ENCODE assay signal across 24 cellular contexts in genomic region chr9:98556511-98556910, GRCh38.
DNase-seq lines count a peak whose midpoint lies in the region; ATAC-seq and TF ChIP-seq lines count a peak whose summit lies in the region.
"Had no signal": no experiment of that assay in that cellular context is flagged by ENCODE, and none has a peak within 500 bp of the region (broad histone marks: within the 10 kb centered on the region; RNA-seq: fewer than 3 reads in every experiment).

No MANE protein-coding gene starts in this region.

- H3K27ac ChIP-seq in colonic mucosa (no peak overlapping the region), neuronal stem cell (replicated peaks; ENCODE audit: low read length) (no peak overlapping the region)
- H3K27ac ChIP-seq: A549; BLaER1 treated with 17β-estradiol and CSF1 and Interleukin-3, amounts not matched to agents 10 nM and 100 nM had no signal

- intact Hi-C loops in colonic mucosa (cut with DNase I): no loop called here

- DNase-seq in activated CD8-positive, alpha-beta memory T cell treated with anti-CD3 and anti-CD28 coated beads, Interleukin-2, amount 10 ng/mL, durations not matched to agents 7 days and 5 days: peak; percentile 15
- no peak for DNase-seq in activated CD8-positive, alpha-beta memory T cell treated with anti-CD3 and anti-CD28 coated beads, Interleukin-2, amount 50 U/mL, for 48 hours
- peak; percentile 3 for DNase-seq in colonic mucosa
- no peak for DNase-seq in neuronal stem cell (ENCODE audit: low spot score)
- peak; percentile 40 for DNase-seq in type B pancreatic cell (ENCODE audit: extremely low spot score, unreplicated experiment)
- no peak for DNase-seq in immature natural killer cell
- DNase-seq: 8988T; ACHN; AML-193; BE2C; CD4-positive, alpha-beta T cell; CD8-positive, alpha-beta memory T cell; DMS 273 treated with DMSO at 0.1 percent for 48 hours; DMS79; EL; GDM1; GOT3; HFFc6 had no signal

- no peaks in the 10 kb centered on the region for H3K79me1 ChIP-seq in neuronal stem cell (ENCODE audit: low read depth, low read length)

- H3K36me3 ChIP-seq in colonic mucosa (no peaks in the 10 kb centered on the region), neuronal stem cell (replicated peaks in 1 of 2; ENCODE audit: control insufficient read depth in 2 of 2, insufficient read depth in 2 of 2, low read length in 2 of 2) (no peaks in the 10 kb centered on the region)
- H3K36me3 ChIP-seq: BE2C; BLaER1 treated with 17β-estradiol and CSF1 and Interleukin-3, amounts not matched to agents 10 nM and 100 nM; HAP-1 had no signal

- H3K14ac ChIP-seq in neuronal stem cell (ENCODE audit: low read length): no peak overlapping the region

- H3K9me3 ChIP-seq in colonic mucosa (no peaks in the 10 kb centered on the region), neuronal stem cell (replicated peaks in 1 of 2; ENCODE audit: control insufficient read depth in 2 of 2, insufficient read depth in 1 of 2, low read depth in 1 of 2, low read length in 2 of 2) (no peaks in the 10 kb centered on the region)
- H3K9me3 ChIP-seq: A549; BE2C; BLaER1 treated with 17β-estradiol and CSF1 and Interleukin-3, amounts not matched to agents 10 nM and 100 nM; HAP-1 had no signal

- no peak overlapping the region for H2BK5ac ChIP-seq in neuronal stem cell (ENCODE audit: low read length)

- H3K4me2 ChIP-seq in neuronal stem cell (ENCODE audit: insufficient read depth, low read length, poor library complexity, severe bottlenecking): no peak overlapping the region
- H3K4me2 ChIP-seq: A549; BLaER1 treated with 17β-estradiol and CSF1 and Interleukin-3, amounts not matched to agents 10 nM and 100 nM had no signal

- CTCF ChIA-PET in activated CD8-positive, alpha-beta memory T cell treated with anti-CD3 and anti-CD28 coated beads, Interleukin-2, amount 10 ng/mL, durations not matched to agents 7 days and 5 days (lab: Charles Lee): no interaction called here

- no peak overlapping the region for H4K8ac ChIP-seq in neuronal stem cell (ENCODE audit: low read depth, low read length)

- no peak overlapping the region for H2BK12ac ChIP-seq in neuronal stem cell (ENCODE audit: low read length)

- H3K27me3 Mint-ChIP-seq in activated CD8-positive, alpha-beta memory T cell treated with anti-CD3 and anti-CD28 coated beads, Interleukin-2, amount 10 ng/mL, durations not matched to agents 7 days and 5 days: peaks cover 43% of the 10 kb centered on the region
- peaks cover 3% of the 10 kb centered on the region for H3K27me3 Mint-ChIP-seq in type B pancreatic cell
- peaks cover 0 to 5% (median 4%) of the 10 kb centered on the region in 3 donors for H3K27me3 Mint-ChIP-seq in immature natural killer cell (ENCODE audit: low read depth in 3 of 3)

- no peak overlapping the region for H3K23ac ChIP-seq in neuronal stem cell (ENCODE audit: low read depth, low read length, poor library complexity)

- peak overlapping the region; percentile 51 for H2AK5ac ChIP-seq in neuronal stem cell (ENCODE audit: low read depth, low read length)

- no peak overlapping the region for H3K9ac ChIP-seq in colonic mucosa (ENCODE audit: low read depth in 2 of 2, low read length in 2 of 2)
- no peak overlapping the region for H3K9ac ChIP-seq in neuronal stem cell (ENCODE audit: low read depth, low read length, poor library complexity)
- H3K9ac ChIP-seq: BLaER1 treated with 17β-estradiol and CSF1 and Interleukin-3, amounts not matched to agents 10 nM and 100 nM had no signal

- H3K18ac ChIP-seq in neuronal stem cell (ENCODE audit: low read length): no peak overlapping the region

- no peak overlapping the region for H3K27ac Mint-ChIP-seq in activated CD8-positive, alpha-beta memory T cell treated with anti-CD3 and anti-CD28 coated beads, Interleukin-2, amount 10 ng/mL, durations not matched to agents 7 days and 5 days
- H3K27ac Mint-ChIP-seq in type B pancreatic cell (no peak overlapping the region), immature natural killer cell (no peak overlapping the region)
- H3K27ac Mint-ChIP-seq: CD14-positive monocyte; CD4-positive, alpha-beta T cell; CD8-positive, alpha-beta memory T cell; HFFc6 had no signal

- no peak overlapping the region for H4K91ac ChIP-seq in neuronal stem cell (ENCODE audit: low read depth, low read length, poor library complexity)

- WGBS in neuronal stem cell (ENCODE audit: extremely low coverage in 2 of 2, insufficient read length in 2 of 2, insufficient replicate concordance in 1 of 2), 2 donors: no CpG with 5 or more reads among the region's 12 CpGs

- H3K4me3 ChIP-seq in colonic mucosa (no peak overlapping the region), neuronal stem cell (ENCODE audit: low read length in 2 of 2) (no peak overlapping the region)
- H3K4me3 ChIP-seq: A549; BLaER1 treated with 17β-estradiol and CSF1 and Interleukin-3, amounts not matched to agents 10 nM and 100 nM; GM12878; HAP-1 had no signal

- peak overlapping the region; percentile 11 for H2BK15ac ChIP-seq in neuronal stem cell (ENCODE audit: low read length)

- H2BK120ac ChIP-seq in neuronal stem cell (ENCODE audit: low read depth, low read length): no peak overlapping the region

- TF ChIP-seq CTCF in colonic mucosa (IDR thresholded peaks at IDR 0.05): no peak
- TF ChIP-seq CTCF in type B pancreatic cell (conservative IDR thresholded peaks at IDR 0.05): no peak

- H3K4me3 Mint-ChIP-seq in activated CD8-positive, alpha-beta memory T cell treated with anti-CD3 and anti-CD28 coated beads, Interleukin-2, amount 10 ng/mL, durations not matched to agents 7 days and 5 days: no peak overlapping the region
- H3K4me3 Mint-ChIP-seq in type B pancreatic cell (no peak overlapping the region), immature natural killer cell (no peak overlapping the region)
- H3K4me3 Mint-ChIP-seq: CD4-positive, alpha-beta T cell; CD8-positive, alpha-beta memory T cell; HFFc6 had no signal

- H3K36me3 Mint-ChIP-seq in activated CD8-positive, alpha-beta memory T cell treated with anti-CD3 and anti-CD28 coated beads, Interleukin-2, amount 10 ng/mL, durations not matched to agents 7 days and 5 days: no peaks in the 10 kb centered on the region
- H3K36me3 Mint-ChIP-seq in type B pancreatic cell (no peaks in the 10 kb centered on the region), immature natural killer cell (no peaks in the 10 kb centered on the region)
- H3K36me3 Mint-ChIP-seq: CD14-positive monocyte; CD8-positive, alpha-beta memory T cell had no signal

- H2AFZ ChIP-seq in neuronal stem cell (ENCODE audit: low read length): no peak overlapping the region

- H3K4ac ChIP-seq in neuronal stem cell (ENCODE audit: low read length): no peak overlapping the region

- no peaks in the 10 kb centered on the region for H3K9me3 Mint-ChIP-seq in activated CD8-positive, alpha-beta memory T cell treated with anti-CD3 and anti-CD28 coated beads, Interleukin-2, amount 10 ng/mL, durations not matched to agents 7 days and 5 days (ENCODE audit: low read depth)
- H3K9me3 Mint-ChIP-seq in type B pancreatic cell: no peaks in the 10 kb centered on the region
- no peaks in the 10 kb centered on the region for H3K9me3 Mint-ChIP-seq in immature natural killer cell
- H3K9me3 Mint-ChIP-seq: CD4-positive, alpha-beta T cell; CD8-positive, alpha-beta memory T cell; HFFc6 had no signal

- H3K4me1 ChIP-seq in colonic mucosa (no peaks in the 10 kb centered on the region), neuronal stem cell (ENCODE audit: control insufficient read depth in 2 of 2, insufficient read depth in 1 of 2, low read depth in 1 of 2, low read length in 2 of 2) (peaks cover 0 to 8% of the 10 kb centered on the region in 2 donors)
- H3K4me1 ChIP-seq: A549; BE2C; BLaER1 treated with 17β-estradiol and CSF1 and Interleukin-3, amounts not matched to agents 10 nM and 100 nM; HAP-1 had no signal

- H3K4me1 Mint-ChIP-seq in activated CD8-positive, alpha-beta memory T cell treated with anti-CD3 and anti-CD28 coated beads, Interleukin-2, amount 10 ng/mL, durations not matched to agents 7 days and 5 days: no peaks in the 10 kb centered on the region
- H3K4me1 Mint-ChIP-seq in type B pancreatic cell (ENCODE audit: unreplicated experiment) (peaks cover 5% of the 10 kb centered on the region), immature natural killer cell (no peaks in the 10 kb centered on the region)
- H3K4me1 Mint-ChIP-seq: CD14-positive monocyte; CD8-positive, alpha-beta memory T cell had no signal

- H3K27me3 ChIP-seq in colonic mucosa: no peaks in the 10 kb centered on the region
- H3K27me3 ChIP-seq in neuronal stem cell (ENCODE audit: control insufficient read depth in 3 of 3, insufficient read depth in 3 of 3, low read depth in 1 of 3, low read length in 3 of 3): no peaks in the 10 kb centered on the region
- H3K27me3 ChIP-seq: BE2C; BLaER1 treated with 17β-estradiol and CSF1 and Interleukin-3, amounts not matched to agents 10 nM and 100 nM had no signal

- no peak for ATAC-seq in activated CD8-positive, alpha-beta memory T cell treated with anti-CD3 and anti-CD28 coated beads, Interleukin-2, amount 10 ng/mL, durations not matched to agents 7 days and 5 days
- ATAC-seq in GM19395 (IDR thresholded peaks at IDR 0.05; ENCODE audit: unreplicated experiment): no peak
- ATAC-seq: A549, GM12878 had no signal

Comparison
In these comparisons a context has a peak if more than half of its experiments do, and no peak if none do; other contexts are left out.
1. DNase-seq: peak in activated CD8-positive, alpha-beta memory T cell treated with anti-CD3 and anti-CD28 coated beads, Interleukin-2, amount 10 ng/mL, durations not matched to agents 7 days and 5 days (single experiment), colonic mucosa (single experiment) and type B pancreatic cell (single experiment); none in activated CD8-positive, alpha-beta memory T cell treated with anti-CD3 and anti-CD28 coated beads, Interleukin-2, amount 50 U/mL, for 48 hours (single experiment), neuronal stem cell (single experiment) and immature natural killer cell (0 of 3).